ENCODE assay signal across 1 cellular context in genomic region chr3:50260027-50260941, GRCh38.
TF ChIP-seq lines count a peak whose summit lies in the region.

No MANE protein-coding gene starts in this region.

TF ChIP-seq in HepG2, 621 proteins besides CTCF, POLR2A, EP300 and RAD21 (continued from another document and continues in another):
- TF ChIP-seq, protein P1, sequence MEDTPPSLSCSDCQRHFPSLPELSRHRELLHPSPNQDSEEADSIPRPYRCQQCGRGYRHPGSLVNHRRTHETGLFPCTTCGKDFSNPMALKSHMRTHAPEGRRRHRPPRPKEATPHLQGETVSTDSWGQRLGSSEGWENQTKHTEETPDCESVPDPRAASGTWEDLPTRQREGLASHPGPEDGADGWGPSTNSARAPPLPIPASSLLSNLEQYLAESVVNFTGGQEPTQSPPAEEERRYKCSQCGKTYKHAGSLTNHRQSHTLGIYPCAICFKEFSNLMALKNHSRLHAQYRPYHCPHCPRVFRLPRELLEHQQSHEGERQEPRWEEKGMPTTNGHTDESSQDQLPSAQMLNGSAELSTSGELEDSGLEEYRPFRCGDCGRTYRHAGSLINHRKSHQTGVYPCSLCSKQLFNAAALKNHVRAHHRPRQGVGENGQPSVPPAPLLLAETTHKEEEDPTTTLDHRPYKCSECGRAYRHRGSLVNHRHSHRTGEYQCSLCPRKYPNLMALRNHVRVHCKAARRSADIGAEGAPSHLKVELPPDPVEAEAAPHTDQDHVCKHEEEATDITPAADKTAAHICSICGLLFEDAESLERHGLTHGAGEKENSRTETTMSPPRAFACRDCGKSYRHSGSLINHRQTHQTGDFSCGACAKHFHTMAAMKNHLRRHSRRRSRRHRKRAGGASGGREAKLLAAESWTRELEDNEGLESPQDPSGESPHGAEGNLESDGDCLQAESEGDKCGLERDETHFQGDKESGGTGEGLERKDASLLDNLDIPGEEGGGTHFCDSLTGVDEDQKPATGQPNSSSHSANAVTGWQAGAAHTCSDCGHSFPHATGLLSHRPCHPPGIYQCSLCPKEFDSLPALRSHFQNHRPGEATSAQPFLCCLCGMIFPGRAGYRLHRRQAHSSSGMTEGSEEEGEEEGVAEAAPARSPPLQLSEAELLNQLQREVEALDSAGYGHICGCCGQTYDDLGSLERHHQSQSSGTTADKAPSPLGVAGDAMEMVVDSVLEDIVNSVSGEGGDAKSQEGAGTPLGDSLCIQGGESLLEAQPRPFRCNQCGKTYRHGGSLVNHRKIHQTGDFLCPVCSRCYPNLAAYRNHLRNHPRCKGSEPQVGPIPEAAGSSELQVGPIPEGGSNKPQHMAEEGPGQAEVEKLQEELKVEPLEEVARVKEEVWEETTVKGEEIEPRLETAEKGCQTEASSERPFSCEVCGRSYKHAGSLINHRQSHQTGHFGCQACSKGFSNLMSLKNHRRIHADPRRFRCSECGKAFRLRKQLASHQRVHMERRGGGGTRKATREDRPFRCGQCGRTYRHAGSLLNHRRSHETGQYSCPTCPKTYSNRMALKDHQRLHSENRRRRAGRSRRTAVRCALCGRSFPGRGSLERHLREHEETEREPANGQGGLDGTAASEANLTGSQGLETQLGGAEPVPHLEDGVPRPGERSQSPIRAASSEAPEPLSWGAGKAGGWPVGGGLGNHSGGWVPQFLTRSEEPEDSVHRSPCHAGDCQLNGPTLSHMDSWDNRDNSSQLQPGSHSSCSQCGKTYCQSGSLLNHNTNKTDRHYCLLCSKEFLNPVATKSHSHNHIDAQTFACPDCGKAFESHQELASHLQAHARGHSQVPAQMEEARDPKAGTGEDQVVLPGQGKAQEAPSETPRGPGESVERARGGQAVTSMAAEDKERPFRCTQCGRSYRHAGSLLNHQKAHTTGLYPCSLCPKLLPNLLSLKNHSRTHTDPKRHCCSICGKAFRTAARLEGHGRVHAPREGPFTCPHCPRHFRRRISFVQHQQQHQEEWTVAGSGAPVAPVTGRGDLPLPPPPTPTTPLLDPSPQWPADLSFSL (CRISPR knock-in tag; IDR thresholded peaks at IDR 0.05) = 0 out of 2 replicates have a peak, but pooled peaks have one; percentile 15
- TF ChIP-seq AKAP8 (CRISPR knock-in tag; IDR thresholded peaks at IDR 0.05) (peak; percentile 95), YY1 (IDR thresholded peaks at IDR 0.05; ENCODE audit: insufficient read depth, insufficient replicate concordance, low read depth, low read length) (peak; percentile 77), ZFP37 (CRISPR knock-in tag; IDR thresholded peaks at IDR 0.05; ENCODE audit: borderline replicate concordance) (peak; percentile 84), ZNF276 (CRISPR knock-in tag; IDR thresholded peaks at IDR 0.05; ENCODE audit: low read depth) (no peak), AGO1 (IDR thresholded peaks at IDR 0.05; ENCODE audit: low read depth, low read length, poor library complexity, severe bottlenecking) (no peak), NFE2L2 (IDR thresholded peaks at IDR 0.05; ENCODE audit: low read length) (no peak), ZNF280B (CRISPR knock-in tag; IDR thresholded peaks at IDR 0.05; ENCODE audit: borderline replicate concordance) (no peak), HDAC2 (CRISPR knock-in tag; IDR thresholded peaks at IDR 0.05) (peak; percentile 85), CCAR2 (optimal IDR thresholded peaks at IDR 0.05; ENCODE audit: low read depth, low read length) (no peak), RELA (CRISPR knock-in tag; IDR thresholded peaks at IDR 0.05) (peak; percentile 89; the same call in 1 of the 2 replicates), REPIN1 (CRISPR knock-in tag; IDR thresholded peaks at IDR 0.05; ENCODE audit: borderline replicate concordance, low read depth) (peak; percentile 55; the same call in 1 of the 2 replicates), SSRP1 (CRISPR knock-in tag; IDR thresholded peaks at IDR 0.05) (no peak), ETV6 (CRISPR knock-in tag; conservative IDR thresholded peaks at IDR 0.05) (0 out of 2 replicates have a peak, but pooled peaks have one; percentile 42), ZFP1 (CRISPR knock-in tag; IDR thresholded peaks at IDR 0.05) (0 out of 2 replicates have a peak, but pooled peaks have one; percentile 68), HMGXB4 (CRISPR knock-in tag; IDR thresholded peaks at IDR 0.05; ENCODE audit: borderline replicate concordance in 1 of 2, low read depth in 1 of 2) (peak; percentile 74 to 88), ASH2L (IDR thresholded peaks at IDR 0.05; ENCODE audit: insufficient read length, low read depth, low read length) (peak; percentile 37), ZHX1 (CRISPR knock-in tag; IDR thresholded peaks at IDR 0.05; ENCODE audit: low read depth) (peak; percentile 42), ZNF501 (CRISPR knock-in tag; IDR thresholded peaks at IDR 0.05) (peak; percentile 85), FOXA1 (IDR thresholded peaks at IDR 0.05) (no peak), FOXA1 (CRISPR knock-in tag; IDR thresholded peaks at IDR 0.05) (no peak), ZBTB3 (CRISPR knock-in tag; IDR thresholded peaks at IDR 0.05; ENCODE audit: borderline replicate concordance, low read depth) (no peak), SRSF1 (optimal IDR thresholded peaks at IDR 0.05; ENCODE audit: low read depth, low read length) (no peak), ZNF557 (CRISPR knock-in tag; IDR thresholded peaks at IDR 0.05) (no peak), ZNF17 (CRISPR knock-in tag; IDR thresholded peaks at IDR 0.05) (no peak), E2F2 (CRISPR knock-in tag; IDR thresholded peaks at IDR 0.05; ENCODE audit: borderline replicate concordance) (0 out of 2 replicates have a peak, but pooled peaks have one; percentile 23), THAP8 (CRISPR knock-in tag; IDR thresholded peaks at IDR 0.05; ENCODE audit: borderline replicate concordance) (peak; percentile 41; the same call in 1 of the 2 replicates), SMC3 (IDR thresholded peaks at IDR 0.05; ENCODE audit: low read length) (peak; percentile 53; the same call in 1 of the 2 replicates), YEATS4 (CRISPR knock-in tag; IDR thresholded peaks at IDR 0.05; ENCODE audit: borderline replicate concordance) (peak; percentile 91), PHB2 (IDR thresholded peaks at IDR 0.05; ENCODE audit: partially characterized antibody) (no peak), SALL2 (CRISPR knock-in tag; IDR thresholded peaks at IDR 0.05) (peak; percentile 37; the same call in 1 of the 2 replicates), MYC (CRISPR knock-in tag; IDR thresholded peaks at IDR 0.05; ENCODE audit: borderline replicate concordance) (peak; percentile 72; the same call in 1 of the 2 replicates), ZNF619 (CRISPR knock-in tag; IDR thresholded peaks at IDR 0.05) (peak; percentile 68; the same call in 1 of the 2 replicates)
- TF ChIP-seq, protein P2, sequence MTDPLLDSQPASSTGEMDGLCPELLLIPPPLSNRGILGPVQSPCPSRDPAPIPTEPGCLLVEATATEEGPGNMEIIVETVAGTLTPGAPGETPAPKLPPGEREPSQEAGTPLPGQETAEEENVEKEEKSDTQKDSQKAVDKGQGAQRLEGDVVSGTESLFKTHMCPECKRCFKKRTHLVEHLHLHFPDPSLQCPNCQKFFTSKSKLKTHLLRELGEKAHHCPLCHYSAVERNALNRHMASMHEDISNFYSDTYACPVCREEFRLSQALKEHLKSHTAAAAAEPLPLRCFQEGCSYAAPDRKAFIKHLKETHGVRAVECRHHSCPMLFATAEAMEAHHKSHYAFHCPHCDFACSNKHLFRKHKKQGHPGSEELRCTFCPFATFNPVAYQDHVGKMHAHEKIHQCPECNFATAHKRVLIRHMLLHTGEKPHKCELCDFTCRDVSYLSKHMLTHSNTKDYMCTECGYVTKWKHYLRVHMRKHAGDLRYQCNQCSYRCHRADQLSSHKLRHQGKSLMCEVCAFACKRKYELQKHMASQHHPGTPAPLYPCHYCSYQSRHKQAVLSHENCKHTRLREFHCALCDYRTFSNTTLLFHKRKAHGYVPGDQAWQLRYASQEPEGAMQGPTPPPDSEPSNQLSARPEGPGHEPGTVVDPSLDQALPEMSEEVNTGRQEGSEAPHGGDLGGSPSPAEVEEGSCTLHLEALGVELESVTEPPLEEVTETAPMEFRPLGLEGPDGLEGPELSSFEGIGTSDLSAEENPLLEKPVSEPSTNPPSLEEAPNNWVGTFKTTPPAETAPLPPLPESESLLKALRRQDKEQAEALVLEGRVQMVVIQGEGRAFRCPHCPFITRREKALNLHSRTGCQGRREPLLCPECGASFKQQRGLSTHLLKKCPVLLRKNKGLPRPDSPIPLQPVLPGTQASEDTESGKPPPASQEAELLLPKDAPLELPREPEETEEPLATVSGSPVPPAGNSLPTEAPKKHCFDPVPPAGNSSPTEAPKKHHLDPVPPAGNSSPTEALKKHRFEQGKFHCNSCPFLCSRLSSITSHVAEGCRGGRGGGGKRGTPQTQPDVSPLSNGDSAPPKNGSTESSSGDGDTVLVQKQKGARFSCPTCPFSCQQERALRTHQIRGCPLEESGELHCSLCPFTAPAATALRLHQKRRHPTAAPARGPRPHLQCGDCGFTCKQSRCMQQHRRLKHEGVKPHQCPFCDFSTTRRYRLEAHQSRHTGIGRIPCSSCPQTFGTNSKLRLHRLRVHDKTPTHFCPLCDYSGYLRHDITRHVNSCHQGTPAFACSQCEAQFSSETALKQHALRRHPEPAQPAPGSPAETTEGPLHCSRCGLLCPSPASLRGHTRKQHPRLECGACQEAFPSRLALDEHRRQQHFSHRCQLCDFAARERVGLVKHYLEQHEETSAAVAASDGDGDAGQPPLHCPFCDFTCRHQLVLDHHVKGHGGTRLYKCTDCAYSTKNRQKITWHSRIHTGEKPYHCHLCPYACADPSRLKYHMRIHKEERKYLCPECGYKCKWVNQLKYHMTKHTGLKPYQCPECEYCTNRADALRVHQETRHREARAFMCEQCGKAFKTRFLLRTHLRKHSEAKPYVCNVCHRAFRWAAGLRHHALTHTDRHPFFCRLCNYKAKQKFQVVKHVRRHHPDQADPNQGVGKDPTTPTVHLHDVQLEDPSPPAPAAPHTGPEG (CRISPR knock-in tag; IDR thresholded peaks at IDR 0.05) = peak; percentile 69
